Comparison of ENCODE assay signal across 1 cellular context in the genomic region with DNA sequence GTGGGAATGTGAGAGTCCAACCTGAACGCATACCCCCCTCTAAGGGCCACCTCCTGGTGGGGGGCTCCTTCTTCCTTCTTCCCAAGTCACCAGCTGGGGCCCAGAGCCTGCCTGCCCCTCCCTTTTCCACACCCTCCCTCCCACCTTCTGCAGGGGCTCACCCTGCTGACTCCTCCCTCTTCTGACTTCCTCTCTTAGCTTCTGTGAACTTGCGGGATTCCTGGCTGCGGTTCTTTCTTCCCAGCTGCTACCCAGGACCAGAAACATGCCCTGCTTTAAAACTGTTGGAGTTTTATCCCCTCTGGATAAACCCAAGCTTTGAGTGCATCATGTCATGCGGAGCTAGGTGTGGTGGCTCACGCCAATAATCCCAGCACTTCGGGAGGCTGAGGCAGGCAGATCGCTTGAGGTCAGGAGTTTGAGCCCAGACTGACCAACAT.
TF ChIP-seq lines count a peak whose summit lies in the region.

No MANE protein-coding gene starts in this region.

TF ChIP-seq in K562, 482 proteins besides CTCF, POLR2A, EP300 and RAD21 (continued from another document and continues in another):
- TF ChIP-seq ZBTB1 (CRISPR knock-in tag; IDR thresholded peaks at IDR 0.05; ENCODE audit: borderline replicate concordance, low read depth) (0 out of 2 replicates have a peak, but pooled peaks have one; percentile 19), CBFA2T2 (conservative IDR thresholded peaks at IDR 0.05) (no peak), ZNF551 (CRISPR knock-in tag; IDR thresholded peaks at IDR 0.05) (no peak), MBD2 (IDR thresholded peaks at IDR 0.05; ENCODE audit: borderline replicate concordance, low read depth) (no peak), EZH2 (IDR thresholded peaks at IDR 0.05; ENCODE audit: borderline replicate concordance, low read depth, low read length) (no peak; the same call in 1 of the 2 replicates), CTBP1 (IDR thresholded peaks at IDR 0.05; ENCODE audit: borderline replicate concordance) (peak; percentile 71), NR2C2 (CRISPR knock-in tag; IDR thresholded peaks at IDR 0.05) (no peak), NR2C2 (tag; IDR thresholded peaks at IDR 0.05) (no peak), HDGF (IDR thresholded peaks at IDR 0.05) (peak; percentile 69; the same call in 1 of the 2 replicates), ZNF830 (CRISPR knock-in tag; IDR thresholded peaks at IDR 0.05) (peak; percentile 14; the same call in 1 of the 2 replicates), MIER1 (IDR thresholded peaks at IDR 0.05; ENCODE audit: low read depth) (no peak), NEUROD1 (IDR thresholded peaks at IDR 0.05; ENCODE audit: borderline replicate concordance, low read depth, low read length, partially characterized antibody) (peak; percentile 18), ZC3H4 (CRISPR knock-in tag; IDR thresholded peaks at IDR 0.05; ENCODE audit: borderline replicate concordance) (no peak), CBX2 (IDR thresholded peaks at IDR 0.05; ENCODE audit: insufficient read depth, low read length, poor library complexity, severe bottlenecking) (no peak), MXI1 (IDR thresholded peaks at IDR 0.05; ENCODE audit: low read depth, low read length) (no peak), PTTG1 (tag; IDR thresholded peaks at IDR 0.05; ENCODE audit: low read depth) (no peak), L3MBTL2 (IDR thresholded peaks at IDR 0.05) (peak; percentile 59; the same call in 1 of the 2 replicates), ZNF695 (CRISPR knock-in tag; IDR thresholded peaks at IDR 0.05) (peak; percentile 61; the same call in 1 of the 2 replicates), SRSF1 (IDR thresholded peaks at IDR 0.05; ENCODE audit: low read depth, low read length) (no peak), GTF2A2 (tag; IDR thresholded peaks at IDR 0.05) (no peak), BRD9 (IDR thresholded peaks at IDR 0.05; ENCODE audit: low read depth, partially characterized antibody) (no peak), ZFP36 (IDR thresholded peaks at IDR 0.05; ENCODE audit: low read depth, low read length, partially characterized antibody) (no peak), SAFB (IDR thresholded peaks at IDR 0.05; ENCODE audit: borderline replicate concordance, low read depth, low read length) (no peak), ZBED1 (IDR thresholded peaks at IDR 0.05) (peak; percentile 50; the same call in 1 of the 2 replicates), KAT7 (CRISPR knock-in tag; IDR thresholded peaks at IDR 0.05; ENCODE audit: borderline replicate concordance) (0 out of 2 replicates have a peak, but pooled peaks have one; percentile 82), HCFC1 (IDR thresholded peaks at IDR 0.05; ENCODE audit: low read depth, low read length) (peak; percentile 34; the same call in 1 of the 2 replicates), ZNF224 (CRISPR knock-in tag; IDR thresholded peaks at IDR 0.05) (peak; percentile 29; the same call in 1 of the 2 replicates), ZNF174 (CRISPR knock-in tag; IDR thresholded peaks at IDR 0.05) (no peak), CREB1 (IDR thresholded peaks at IDR 0.05) (no peak), CREB1 (CRISPR knock-in tag; IDR thresholded peaks at IDR 0.05) (no peak), FOXK1 (CRISPR knock-in tag; IDR thresholded peaks at IDR 0.05; ENCODE audit: borderline replicate concordance) (peak; percentile 93), ELF2 (CRISPR knock-in tag; IDR thresholded peaks at IDR 0.05) (no peak), NR1H2 (CRISPR knock-in tag; IDR thresholded peaks at IDR 0.05) (peak; percentile 95; the same call in 1 of the 2 replicates), NFE2 (IDR thresholded peaks at IDR 0.05; ENCODE audit: low read depth) (no peak), ZBTB17 (CRISPR knock-in tag; IDR thresholded peaks at IDR 0.05) (peak; percentile 65)
- TF ChIP-seq, protein P1, sequence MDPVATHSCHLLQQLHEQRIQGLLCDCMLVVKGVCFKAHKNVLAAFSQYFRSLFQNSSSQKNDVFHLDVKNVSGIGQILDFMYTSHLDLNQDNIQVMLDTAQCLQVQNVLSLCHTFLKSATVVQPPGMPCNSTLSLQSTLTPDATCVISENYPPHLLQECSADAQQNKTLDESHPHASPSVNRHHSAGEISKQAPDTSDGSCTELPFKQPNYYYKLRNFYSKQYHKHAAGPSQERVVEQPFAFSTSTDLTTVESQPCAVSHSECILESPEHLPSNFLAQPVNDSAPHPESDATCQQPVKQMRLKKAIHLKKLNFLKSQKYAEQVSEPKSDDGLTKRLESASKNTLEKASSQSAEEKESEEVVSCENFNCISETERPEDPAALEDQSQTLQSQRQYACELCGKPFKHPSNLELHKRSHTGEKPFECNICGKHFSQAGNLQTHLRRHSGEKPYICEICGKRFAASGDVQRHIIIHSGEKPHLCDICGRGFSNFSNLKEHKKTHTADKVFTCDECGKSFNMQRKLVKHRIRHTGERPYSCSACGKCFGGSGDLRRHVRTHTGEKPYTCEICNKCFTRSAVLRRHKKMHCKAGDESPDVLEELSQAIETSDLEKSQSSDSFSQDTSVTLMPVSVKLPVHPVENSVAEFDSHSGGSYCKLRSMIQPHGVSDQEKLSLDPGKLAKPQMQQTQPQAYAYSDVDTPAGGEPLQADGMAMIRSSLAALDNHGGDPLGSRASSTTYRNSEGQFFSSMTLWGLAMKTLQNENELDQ (CRISPR knock-in tag; IDR thresholded peaks at IDR 0.05; ENCODE audit: borderline replicate concordance), result peak; percentile 95
- TF ChIP-seq, protein P2, sequence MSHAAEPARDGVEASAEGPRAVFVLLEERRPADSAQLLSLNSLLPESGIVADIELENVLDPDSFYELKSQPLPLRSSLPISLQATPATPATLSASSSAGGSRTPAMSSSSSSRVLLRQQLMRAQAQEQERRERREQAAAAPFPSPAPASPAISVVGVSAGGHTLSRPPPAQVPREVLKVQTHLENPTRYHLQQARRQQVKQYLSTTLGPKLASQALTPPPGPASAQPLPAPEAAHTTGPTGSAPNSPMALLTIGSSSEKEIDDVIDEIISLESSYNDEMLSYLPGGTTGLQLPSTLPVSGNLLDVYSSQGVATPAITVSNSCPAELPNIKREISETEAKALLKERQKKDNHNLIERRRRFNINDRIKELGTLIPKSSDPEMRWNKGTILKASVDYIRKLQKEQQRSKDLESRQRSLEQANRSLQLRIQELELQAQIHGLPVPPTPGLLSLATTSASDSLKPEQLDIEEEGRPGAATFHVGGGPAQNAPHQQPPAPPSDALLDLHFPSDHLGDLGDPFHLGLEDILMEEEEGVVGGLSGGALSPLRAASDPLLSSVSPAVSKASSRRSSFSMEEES (CRISPR knock-in tag; IDR thresholded peaks at IDR 0.05), result peak; percentile 14; the same call in 1 of the 2 replicates
- TF ChIP-seq, protein P3, sequence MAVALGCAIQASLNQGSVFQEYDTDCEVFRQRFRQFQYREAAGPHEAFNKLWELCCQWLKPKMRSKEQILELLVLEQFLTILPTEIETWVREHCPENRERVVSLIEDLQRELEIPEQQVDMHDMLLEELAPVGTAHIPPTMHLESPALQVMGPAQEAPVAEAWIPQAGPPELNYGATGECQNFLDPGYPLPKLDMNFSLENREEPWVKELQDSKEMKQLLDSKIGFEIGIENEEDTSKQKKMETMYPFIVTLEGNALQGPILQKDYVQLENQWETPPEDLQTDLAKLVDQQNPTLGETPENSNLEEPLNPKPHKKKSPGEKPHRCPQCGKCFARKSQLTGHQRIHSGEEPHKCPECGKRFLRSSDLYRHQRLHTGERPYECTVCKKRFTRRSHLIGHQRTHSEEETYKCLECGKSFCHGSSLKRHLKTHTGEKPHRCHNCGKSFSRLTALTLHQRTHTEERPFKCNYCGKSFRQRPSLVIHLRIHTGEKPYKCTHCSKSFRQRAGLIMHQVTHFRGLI (CRISPR knock-in tag; IDR thresholded peaks at IDR 0.05), result no peak
- TF ChIP-seq, protein P4, sequence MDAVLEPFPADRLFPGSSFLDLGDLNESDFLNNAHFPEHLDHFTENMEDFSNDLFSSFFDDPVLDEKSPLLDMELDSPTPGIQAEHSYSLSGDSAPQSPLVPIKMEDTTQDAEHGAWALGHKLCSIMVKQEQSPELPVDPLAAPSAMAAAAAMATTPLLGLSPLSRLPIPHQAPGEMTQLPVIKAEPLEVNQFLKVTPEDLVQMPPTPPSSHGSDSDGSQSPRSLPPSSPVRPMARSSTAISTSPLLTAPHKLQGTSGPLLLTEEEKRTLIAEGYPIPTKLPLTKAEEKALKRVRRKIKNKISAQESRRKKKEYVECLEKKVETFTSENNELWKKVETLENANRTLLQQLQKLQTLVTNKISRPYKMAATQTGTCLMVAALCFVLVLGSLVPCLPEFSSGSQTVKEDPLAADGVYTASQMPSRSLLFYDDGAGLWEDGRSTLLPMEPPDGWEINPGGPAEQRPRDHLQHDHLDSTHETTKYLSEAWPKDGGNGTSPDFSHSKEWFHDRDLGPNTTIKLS (IDR thresholded peaks at IDR 0.05; ENCODE audit: borderline replicate concordance, low read depth), result 0 out of 2 replicates have a peak, but pooled peaks have one; percentile 26
- TF ChIP-seq, protein P5, sequence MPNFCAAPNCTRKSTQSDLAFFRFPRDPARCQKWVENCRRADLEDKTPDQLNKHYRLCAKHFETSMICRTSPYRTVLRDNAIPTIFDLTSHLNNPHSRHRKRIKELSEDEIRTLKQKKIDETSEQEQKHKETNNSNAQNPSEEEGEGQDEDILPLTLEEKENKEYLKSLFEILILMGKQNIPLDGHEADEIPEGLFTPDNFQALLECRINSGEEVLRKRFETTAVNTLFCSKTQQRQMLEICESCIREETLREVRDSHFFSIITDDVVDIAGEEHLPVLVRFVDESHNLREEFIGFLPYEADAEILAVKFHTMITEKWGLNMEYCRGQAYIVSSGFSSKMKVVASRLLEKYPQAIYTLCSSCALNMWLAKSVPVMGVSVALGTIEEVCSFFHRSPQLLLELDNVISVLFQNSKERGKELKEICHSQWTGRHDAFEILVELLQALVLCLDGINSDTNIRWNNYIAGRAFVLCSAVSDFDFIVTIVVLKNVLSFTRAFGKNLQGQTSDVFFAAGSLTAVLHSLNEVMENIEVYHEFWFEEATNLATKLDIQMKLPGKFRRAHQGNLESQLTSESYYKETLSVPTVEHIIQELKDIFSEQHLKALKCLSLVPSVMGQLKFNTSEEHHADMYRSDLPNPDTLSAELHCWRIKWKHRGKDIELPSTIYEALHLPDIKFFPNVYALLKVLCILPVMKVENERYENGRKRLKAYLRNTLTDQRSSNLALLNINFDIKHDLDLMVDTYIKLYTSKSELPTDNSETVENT (CRISPR knock-in tag; IDR thresholded peaks at IDR 0.05), result no peak
- TF ChIP-seq, protein P6, sequence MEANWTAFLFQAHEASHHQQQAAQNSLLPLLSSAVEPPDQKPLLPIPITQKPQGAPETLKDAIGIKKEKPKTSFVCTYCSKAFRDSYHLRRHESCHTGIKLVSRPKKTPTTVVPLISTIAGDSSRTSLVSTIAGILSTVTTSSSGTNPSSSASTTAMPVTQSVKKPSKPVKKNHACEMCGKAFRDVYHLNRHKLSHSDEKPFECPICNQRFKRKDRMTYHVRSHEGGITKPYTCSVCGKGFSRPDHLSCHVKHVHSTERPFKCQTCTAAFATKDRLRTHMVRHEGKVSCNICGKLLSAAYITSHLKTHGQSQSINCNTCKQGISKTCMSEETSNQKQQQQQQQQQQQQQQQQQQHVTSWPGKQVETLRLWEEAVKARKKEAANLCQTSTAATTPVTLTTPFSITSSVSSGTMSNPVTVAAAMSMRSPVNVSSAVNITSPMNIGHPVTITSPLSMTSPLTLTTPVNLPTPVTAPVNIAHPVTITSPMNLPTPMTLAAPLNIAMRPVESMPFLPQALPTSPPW (CRISPR knock-in tag; IDR thresholded peaks at IDR 0.05), result peak; percentile 90
- TF ChIP-seq, protein P7, sequence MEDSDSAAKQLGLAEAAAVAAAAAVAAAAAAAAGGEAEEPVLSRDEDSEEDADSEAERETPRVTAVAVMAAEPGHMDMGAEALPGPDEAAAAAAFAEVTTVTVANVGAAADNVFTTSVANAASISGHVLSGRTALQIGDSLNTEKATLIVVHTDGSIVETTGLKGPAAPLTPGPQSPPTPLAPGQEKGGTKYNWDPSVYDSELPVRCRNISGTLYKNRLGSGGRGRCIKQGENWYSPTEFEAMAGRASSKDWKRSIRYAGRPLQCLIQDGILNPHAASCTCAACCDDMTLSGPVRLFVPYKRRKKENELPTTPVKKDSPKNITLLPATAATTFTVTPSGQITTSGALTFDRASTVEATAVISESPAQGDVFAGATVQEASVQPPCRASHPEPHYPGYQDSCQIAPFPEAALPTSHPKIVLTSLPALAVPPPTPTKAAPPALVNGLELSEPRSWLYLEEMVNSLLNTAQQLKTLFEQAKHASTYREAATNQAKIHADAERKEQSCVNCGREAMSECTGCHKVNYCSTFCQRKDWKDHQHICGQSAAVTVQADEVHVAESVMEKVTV (CRISPR knock-in tag; IDR thresholded peaks at IDR 0.05), result no peak
- TF ChIP-seq, protein P8, sequence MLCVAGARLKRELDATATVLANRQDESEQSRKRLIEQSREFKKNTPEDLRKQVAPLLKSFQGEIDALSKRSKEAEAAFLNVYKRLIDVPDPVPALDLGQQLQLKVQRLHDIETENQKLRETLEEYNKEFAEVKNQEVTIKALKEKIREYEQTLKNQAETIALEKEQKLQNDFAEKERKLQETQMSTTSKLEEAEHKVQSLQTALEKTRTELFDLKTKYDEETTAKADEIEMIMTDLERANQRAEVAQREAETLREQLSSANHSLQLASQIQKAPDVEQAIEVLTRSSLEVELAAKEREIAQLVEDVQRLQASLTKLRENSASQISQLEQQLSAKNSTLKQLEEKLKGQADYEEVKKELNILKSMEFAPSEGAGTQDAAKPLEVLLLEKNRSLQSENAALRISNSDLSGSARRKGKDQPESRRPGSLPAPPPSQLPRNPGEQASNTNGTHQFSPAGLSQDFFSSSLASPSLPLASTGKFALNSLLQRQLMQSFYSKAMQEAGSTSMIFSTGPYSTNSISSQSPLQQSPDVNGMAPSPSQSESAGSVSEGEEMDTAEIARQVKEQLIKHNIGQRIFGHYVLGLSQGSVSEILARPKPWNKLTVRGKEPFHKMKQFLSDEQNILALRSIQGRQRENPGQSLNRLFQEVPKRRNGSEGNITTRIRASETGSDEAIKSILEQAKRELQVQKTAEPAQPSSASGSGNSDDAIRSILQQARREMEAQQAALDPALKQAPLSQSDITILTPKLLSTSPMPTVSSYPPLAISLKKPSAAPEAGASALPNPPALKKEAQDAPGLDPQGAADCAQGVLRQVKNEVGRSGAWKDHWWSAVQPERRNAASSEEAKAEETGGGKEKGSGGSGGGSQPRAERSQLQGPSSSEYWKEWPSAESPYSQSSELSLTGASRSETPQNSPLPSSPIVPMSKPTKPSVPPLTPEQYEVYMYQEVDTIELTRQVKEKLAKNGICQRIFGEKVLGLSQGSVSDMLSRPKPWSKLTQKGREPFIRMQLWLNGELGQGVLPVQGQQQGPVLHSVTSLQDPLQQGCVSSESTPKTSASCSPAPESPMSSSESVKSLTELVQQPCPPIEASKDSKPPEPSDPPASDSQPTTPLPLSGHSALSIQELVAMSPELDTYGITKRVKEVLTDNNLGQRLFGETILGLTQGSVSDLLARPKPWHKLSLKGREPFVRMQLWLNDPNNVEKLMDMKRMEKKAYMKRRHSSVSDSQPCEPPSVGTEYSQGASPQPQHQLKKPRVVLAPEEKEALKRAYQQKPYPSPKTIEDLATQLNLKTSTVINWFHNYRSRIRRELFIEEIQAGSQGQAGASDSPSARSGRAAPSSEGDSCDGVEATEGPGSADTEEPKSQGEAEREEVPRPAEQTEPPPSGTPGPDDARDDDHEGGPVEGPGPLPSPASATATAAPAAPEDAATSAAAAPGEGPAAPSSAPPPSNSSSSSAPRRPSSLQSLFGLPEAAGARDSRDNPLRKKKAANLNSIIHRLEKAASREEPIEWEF (CRISPR knock-in tag; IDR thresholded peaks at IDR 0.05), result no peak
